In genomic region chr5:7394889-7395431, GRCh38 we compare ENCODE assay signal across 2 cellular contexts.
TF ChIP-seq lines count a peak whose summit lies in the region.

No MANE protein-coding gene starts in this region.

TF ChIP-seq in WTC11, 78 proteins besides CTCF, POLR2A, EP300 and RAD21 (continued from another document):
- TF ChIP-seq ZNF281 (CRISPR knock-in tag; IDR thresholded peaks at IDR 0.05) (no peak), IRF1 (CRISPR knock-in tag; IDR thresholded peaks at IDR 0.05) (no peak), NR3C1 (CRISPR knock-in tag; conservative IDR thresholded peaks at IDR 0.05; ENCODE audit: low read depth) (no peak), HMGXB4 (CRISPR knock-in tag; IDR thresholded peaks at IDR 0.05) (peak; percentile 79; the same call in 1 of the 2 replicates), ZNF416 (CRISPR knock-in tag; IDR thresholded peaks at IDR 0.05) (no peak), SMAD3 (CRISPR knock-in tag; IDR thresholded peaks at IDR 0.05; ENCODE audit: borderline replicate concordance) (0 out of 2 replicates have a peak, but pooled peaks have one; percentile 42)
TF ChIP-seq in WTC11: peak in this region for 14.

TF ChIP-seq in H1, 55 proteins besides CTCF, POLR2A, EP300 and RAD21 (continued from another document):
- TF ChIP-seq USF2 (IDR thresholded peaks at IDR 0.05; ENCODE audit: low read length) (no peak), ATF3 (IDR thresholded peaks at IDR 0.05; ENCODE audit: insufficient read depth, low read depth, low read length) (no peak), SUZ12 (IDR thresholded peaks at IDR 0.05; ENCODE audit: low read length) (peak; percentile 48; the same call in 1 of the 2 replicates)
